19 cellular contexts compared by ENCODE assay signal in the genomic region with DNA sequence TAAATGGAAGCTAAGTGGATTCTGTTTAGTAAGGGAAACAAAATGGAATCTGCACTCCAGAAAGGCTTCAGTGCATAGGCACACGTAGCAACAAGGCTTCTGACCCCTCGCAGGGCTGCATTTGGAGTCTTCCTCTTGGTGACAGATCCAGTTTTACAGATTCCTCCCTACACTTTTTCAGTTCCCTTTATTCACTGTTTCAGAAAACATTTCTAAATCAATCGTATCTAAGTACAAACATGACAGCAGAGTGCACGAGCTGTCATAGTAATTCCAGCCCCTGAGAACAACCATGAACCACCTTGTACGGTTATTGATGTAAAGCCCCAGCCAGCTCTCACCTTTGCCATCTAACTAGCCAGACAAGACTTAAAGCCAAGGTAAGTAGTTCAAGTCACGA.
DNase-seq lines count a peak whose midpoint lies in the region; ATAC-seq, FAIRE-seq and TF ChIP-seq lines count a peak whose summit lies in the region.
"Had no signal": no experiment of that assay in that cellular context is flagged by ENCODE, and none has a peak within 500 bp of the region (broad histone marks: within the 10 kb centered on the region; RNA-seq: fewer than 3 reads in every experiment).

No MANE protein-coding gene starts in this region.

- peaks cover 0 to 26% (median 0%) of the 10 kb centered on the region in 11 experiments; a peak in 4 of 22 replicates for H3K9me3 ChIP-seq in BLaER1 treated with 17β-estradiol and CSF1 and Interleukin-3, amounts not matched to agents 10 nM and 100 nM (replicated peaks in 1 of 11)
- H3K9me3 ChIP-seq: HAP-1, Peyer's patch had no signal

- H3K4me1 Mint-ChIP-seq in HFFc6 (ENCODE audit: low read depth) (peaks cover 50% of the 10 kb centered on the region), osteocyte (ENCODE audit: unreplicated experiment) (peaks cover 37% of the 10 kb centered on the region)
- H3K4me1 Mint-ChIP-seq: B cell; CD4-positive, CD25-positive, alpha-beta regulatory T cell had no signal

- H3K4me1 ChIP-seq in BLaER1 treated with 17β-estradiol and CSF1 and Interleukin-3, amounts not matched to agents 10 nM and 100 nM = peaks cover 0 to 46% (median 18%) of the 10 kb centered on the region in 10 experiments; a peak in 15 of 20 replicates
- H3K4me1 ChIP-seq: HAP-1, Peyer's patch had no signal

- H3K27me3 Mint-ChIP-seq in HFFc6 (ENCODE audit: insufficient read depth) (no peaks in the 10 kb centered on the region), osteocyte (ENCODE audit: unreplicated experiment) (no peaks in the 10 kb centered on the region)
- H3K27me3 Mint-ChIP-seq: B cell; CD4-positive, CD25-positive, alpha-beta regulatory T cell had no signal

- no peaks in the 10 kb centered on the region for H4K20me1 ChIP-seq in BLaER1 treated with 17β-estradiol and CSF1 and Interleukin-3, amounts not matched to agents 10 nM and 100 nM

- H3K4me3 Mint-ChIP-seq in HFFc6 (no peak overlapping the region), osteocyte (ENCODE audit: unreplicated experiment) (no peak overlapping the region)
- H3K4me3 Mint-ChIP-seq: B cell; CD4-positive, CD25-positive, alpha-beta regulatory T cell had no signal

- DNase-seq in HFFc6 (no peak), osteocyte (ENCODE audit: extremely low spot score, unreplicated experiment) (no peak), HTR-8/SVneo (ENCODE audit: insufficient read length, low spot score) (no peak), HUDEP-2 (lab: John Stamatoyannopoulos, UW; ENCODE audit: unreplicated experiment in 76 of 76) (no peak)
- DNase-seq in activated T-cell treated with anti-CD3 and anti-CD28 coated beads, Interleukin-2, amount 50 U/mL, for 1 hour = no peak
- DNase-seq: CD4-positive, CD25-positive, alpha-beta regulatory T cell; NCI-H1092 treated with DMSO at 0.1 percent for 48 hours; NCI-H1436 treated with DMSO at 0.1 percent for 48 hours; NCI-H1930; NCI-H510A treated with DMSO at 0.1 percent for 48 hours; NCI-H748 treated with DMSO at 0.1 percent for 48 hours; Peyer's patch had no signal

- H3K27ac Mint-ChIP-seq in HFFc6 (peak overlapping the region; percentile 56; the same call in 1 of the 2 replicates), osteocyte (ENCODE audit: unreplicated experiment) (peak overlapping the region; percentile 47)
- H3K27ac Mint-ChIP-seq: B cell; CD4-positive, CD25-positive, alpha-beta regulatory T cell had no signal

- H3K9me3 Mint-ChIP-seq in HFFc6 (no peaks in the 10 kb centered on the region), osteocyte (ENCODE audit: unreplicated experiment) (no peaks in the 10 kb centered on the region)

- no peaks in the 10 kb centered on the region for H3K27me3 ChIP-seq in BLaER1 treated with 17β-estradiol and CSF1 and Interleukin-3, amounts not matched to agents 10 nM and 100 nM
- H3K27me3 ChIP-seq: Peyer's patch had no signal

- H3K27ac ChIP-seq in BLaER1 treated with 17β-estradiol and CSF1 and Interleukin-3, amounts not matched to agents 10 nM and 100 nM = no peak overlapping the region
- H3K27ac ChIP-seq: KMS-11, Peyer's patch had no signal

- H3K36me3 ChIP-seq in BLaER1 treated with 17β-estradiol and CSF1 and Interleukin-3, amounts not matched to agents 10 nM and 100 nM = peaks cover 0 to 38% (median 9%) of the 10 kb centered on the region in 11 experiments; a peak in 7 of 22 replicates
- H3K36me3 ChIP-seq: HAP-1 had no signal

- H3K9ac ChIP-seq in BLaER1 treated with 17β-estradiol and CSF1 and Interleukin-3, amounts not matched to agents 10 nM and 100 nM = no peak overlapping the region
- H3K9ac ChIP-seq: KMS-11 had no signal

- TF ChIP-seq CTCF in HFFc6 (IDR thresholded peaks at IDR 0.05) (no peak), osteocyte (IDR thresholded peaks at IDR 0.05) (no peak)

- no peak for FAIRE-seq in HTR-8/SVneo (lab: Jason Lieb, UNC)
- FAIRE-seq: A204.1 had no signal

- no peak overlapping the region for H3K4me3 ChIP-seq in BLaER1 treated with 17β-estradiol and CSF1 and Interleukin-3, amounts not matched to agents 10 nM and 100 nM
- H3K4me3 ChIP-seq: GM23248, HAP-1, Peyer's patch had no signal

- peak overlapping the region in 6 of 11 experiments; percentile 1 to 29 (median 22); a peak in 6 of 22 replicates for H3K4me2 ChIP-seq in BLaER1 treated with 17β-estradiol and CSF1 and Interleukin-3, amounts not matched to agents 10 nM and 100 nM
- H3K4me2 ChIP-seq: KMS-11 had no signal

- peak; percentile 11 for ATAC-seq in esophagus mucosa

- peaks cover 27% of the 10 kb centered on the region for H3K36me3 Mint-ChIP-seq in HFFc6 (ENCODE audit: low read depth)
- peaks cover 42% of the 10 kb centered on the region for H3K36me3 Mint-ChIP-seq in osteocyte (ENCODE audit: unreplicated experiment)
- H3K36me3 Mint-ChIP-seq: CD4-positive, CD25-positive, alpha-beta regulatory T cell had no signal
